In genomic region chr6:26273673-26274595, GRCh38 we compare ENCODE assay signal across 8 cellular contexts.
A peak's percentile ranks its signal among the peaks of the same experiment; 100 is the strongest.
DNase-seq lines count a peak whose midpoint lies in the region; ATAC-seq and TF ChIP-seq lines count a peak whose summit lies in the region.

No MANE protein-coding gene starts in this region.

- peak overlapping the region; percentile 29 to 76 (median 68) for H3K27ac ChIP-seq in right lobe of liver

- H3K9me3 ChIP-seq in adipocyte (ENCODE audit: control insufficient read depth, low read length) (no peaks in the 10 kb centered on the region), right lobe of liver (no peaks in the 10 kb centered on the region)

- no peak for TF ChIP-seq POLR2A in right lobe of liver (IDR thresholded peaks at IDR 0.05)

- ATAC-seq in right lobe of liver (peak in 1 of 4 donors; percentile 7), GM19023 (IDR thresholded peaks at IDR 0.05; ENCODE audit: unreplicated experiment) (no peak), HG02981 (IDR thresholded peaks at IDR 0.05; ENCODE audit: unreplicated experiment) (no peak), HG03095 (IDR thresholded peaks at IDR 0.05; ENCODE audit: unreplicated experiment) (no peak), HG03108 (IDR thresholded peaks at IDR 0.05; ENCODE audit: unreplicated experiment) (no peak)

- H3K36me3 ChIP-seq in adipocyte (ENCODE audit: control insufficient read depth, insufficient read depth, low read length, severe bottlenecking) (no peaks in the 10 kb centered on the region), right lobe of liver (no peaks in the 10 kb centered on the region)

- H3K4me1 ChIP-seq in adipocyte (ENCODE audit: control insufficient read depth, insufficient read depth, low read length) (peaks cover 21% of the 10 kb centered on the region), right lobe of liver (no peaks in the 10 kb centered on the region)

- peak overlapping the region; percentile 81 for H3K9ac ChIP-seq in adipocyte (ENCODE audit: low read length)

- intact Hi-C loops in right lobe of liver (cut with DNase I), result no loop called here

- no peak for TF ChIP-seq CTCF in right lobe of liver (IDR thresholded peaks at IDR 0.05)

- peak in 5 of 6 experiments; percentile 22 to 83 (median 70) for DNase-seq in stimulated activated naive CD4-positive, alpha-beta T cell (lab: John Stamatoyannopoulos, UW)
- DNase-seq in stimulated activated naive CD4-positive, alpha-beta T cell treated with Interleukin-2 at 50 U/mL for 16 hours (lab: John Stamatoyannopoulos, UW), result no peak
- DNase-seq in adipocyte (ENCODE audit: low read depth) (peak; percentile 72), right lobe of liver (no peak)

- WGBS in right lobe of liver (ENCODE audit: insufficient coverage, low coverage, low lambda C conversion rate, missing lambda C conversion rate), result 8% methylated on average over 21 of the region's 21 CpGs

- H3K27me3 ChIP-seq in adipocyte (replicated peaks; ENCODE audit: control insufficient read depth, insufficient read depth, low read length), result no peaks in the 10 kb centered on the region
- H3K27me3 ChIP-seq in right lobe of liver, result peaks cover 0 to 40% of the 10 kb centered on the region in 2 donors

- H3K4me3 ChIP-seq in adipocyte (ENCODE audit: low read length), result peak overlapping the region; percentile 92
- H3K4me3 ChIP-seq in right lobe of liver, result peak overlapping the region in 2 of 3 donors; percentile 25 to 38

Comparison
In these comparisons a context has a peak if more than half of its experiments do, and no peak if none do; other contexts are left out.
1. DNase-seq: peak in stimulated activated naive CD4-positive, alpha-beta T cell (5 of 6) and adipocyte (single experiment); none in stimulated activated naive CD4-positive, alpha-beta T cell treated with Interleukin-2 at 50 U/mL for 16 hours (single experiment) and right lobe of liver (0 of 3).